In genomic region chr20:35644806-35645205, GRCh38 we compare ENCODE assay signal across 15 cellular contexts. TPM values are rescaled to one million over a fixed set of nuclear protein-coding genes. Genes with fewer than 3 reads are reported as not detected.
DNase-seq lines count a peak whose midpoint lies in the region; ATAC-seq and TF ChIP-seq lines count a peak whose summit lies in the region.
"Had no signal": no experiment of that assay in that cellular context is flagged by ENCODE, and none has a peak within 500 bp of the region (broad histone marks: within the 10 kb centered on the region; RNA-seq: fewer than 3 reads in every experiment).

No MANE protein-coding gene starts in this region.

- H3K27ac Mint-ChIP-seq in CD4-positive, alpha-beta memory T cell, result peak overlapping the region in 5 of 7 donors; percentile 4 to 90 (median 68)
- H3K27ac Mint-ChIP-seq in GM23338 (no peak overlapping the region), memory B cell (peak overlapping the region; percentile 58)
- peak overlapping the region; percentile 36 for H3K27ac Mint-ChIP-seq in activated naive CD8-positive, alpha-beta T cell
- H3K27ac Mint-ChIP-seq: B cell had no signal

- intact Hi-C loops in CD4-positive, alpha-beta memory T cell (cut with micrococcal nuclease), result no loop called here

- no peaks in the 10 kb centered on the region for H3K9me2 ChIP-seq in GM23338 (ENCODE audit: insufficient read depth)

- no peak overlapping the region for H3K4me3 Mint-ChIP-seq in CD4-positive, alpha-beta memory T cell
- H3K4me3 Mint-ChIP-seq in GM23338 (no peak overlapping the region), memory B cell (no peak overlapping the region)
- H3K4me3 Mint-ChIP-seq in activated naive CD8-positive, alpha-beta T cell, result no peak overlapping the region
- H3K4me3 Mint-ChIP-seq: B cell had no signal

- H3K36me3 Mint-ChIP-seq in CD4-positive, alpha-beta memory T cell, result peaks cover 4 to 20% of the 10 kb centered on the region in 2 donors
- peaks cover 2% of the 10 kb centered on the region; the same call in 1 of the 3 replicates for H3K36me3 Mint-ChIP-seq in GM23338 (ENCODE audit: low read depth)
- no peaks in the 10 kb centered on the region for H3K36me3 Mint-ChIP-seq in activated naive CD8-positive, alpha-beta T cell
- H3K36me3 Mint-ChIP-seq in memory B cell, result peaks cover 5% of the 10 kb centered on the region

- H3K4me2 ChIP-seq in GM23338, result no peak overlapping the region

- TF ChIP-seq CTCF in GM23338 (conservative IDR thresholded peaks at IDR 0.05; ENCODE audit: low read depth in 2 of 2), result no peak

- CTCF ChIA-PET in CD4-positive, alpha-beta memory T cell (lab: Charles Lee; ENCODE audit: partially characterized antibody), result no interaction called here

- H4K20me1 ChIP-seq in GM23338 (replicated peaks; ENCODE audit: insufficient read depth), result peaks cover 83% of the 10 kb centered on the region

- H3K27me3 ChIP-seq in CD4-positive, alpha-beta memory T cell (ENCODE audit: insufficient read depth, low read length), result no peaks in the 10 kb centered on the region
- H3K27me3 ChIP-seq in GM23338 (ENCODE audit: insufficient read depth), result no peaks in the 10 kb centered on the region

- H3K79me2 ChIP-seq in GM23338 (replicated peaks; ENCODE audit: insufficient read depth), result peaks cover 99% of the 10 kb centered on the region

- H3F3A ChIP-seq in GM23338 (replicated peaks; ENCODE audit: low read depth), result 0 out of 2 replicates have a peak, but pooled peaks cover 3% of the 10 kb centered on the region

- H3K27me3 Mint-ChIP-seq in CD4-positive, alpha-beta memory T cell, result no peaks in the 10 kb centered on the region
- no peaks in the 10 kb centered on the region for H3K27me3 Mint-ChIP-seq in GM23338 (ENCODE audit: insufficient read depth, low read depth, poor library complexity)
- no peaks in the 10 kb centered on the region for H3K27me3 Mint-ChIP-seq in activated naive CD8-positive, alpha-beta T cell
- H3K27me3 Mint-ChIP-seq in memory B cell, result no peaks in the 10 kb centered on the region
- H3K27me3 Mint-ChIP-seq: B cell had no signal

- no peaks in the 10 kb centered on the region for H3K9me3 Mint-ChIP-seq in CD4-positive, alpha-beta memory T cell
- H3K9me3 Mint-ChIP-seq in GM23338 (no peaks in the 10 kb centered on the region), memory B cell (no peaks in the 10 kb centered on the region)
- no peaks in the 10 kb centered on the region for H3K9me3 Mint-ChIP-seq in activated naive CD8-positive, alpha-beta T cell (ENCODE audit: low read depth)

- H3K4me3 ChIP-seq in CD4-positive, alpha-beta memory T cell (ENCODE audit: low read length in 2 of 2), result no peak overlapping the region
- H3K4me3 ChIP-seq in GM23338, result no peak overlapping the region
- H3K4me3 ChIP-seq: HAP-1 had no signal

- peaks cover 48% of the 10 kb centered on the region for H3K4me1 ChIP-seq in CD4-positive, alpha-beta memory T cell (ENCODE audit: insufficient read depth, low read length)
- H3K4me1 ChIP-seq in GM23338 (ENCODE audit: insufficient read depth), result peaks cover 19% of the 10 kb centered on the region; the same call in 1 of the 2 replicates

- peaks cover 67 to 95% (median 79%) of the 10 kb centered on the region in 4 donors for H3K4me1 Mint-ChIP-seq in CD4-positive, alpha-beta memory T cell
- H3K4me1 Mint-ChIP-seq in GM23338 (peaks cover 38% of the 10 kb centered on the region), memory B cell (peaks cover 37% of the 10 kb centered on the region)
- peaks cover 88% of the 10 kb centered on the region for H3K4me1 Mint-ChIP-seq in activated naive CD8-positive, alpha-beta T cell (ENCODE audit: low read depth)

- POLR2A ChIA-PET in CD4-positive, alpha-beta memory T cell (lab: Charles Lee; ENCODE audit: partially characterized antibody), result interaction anchor here (0.7 to 1.2 kb wide), 2 partner anchors 12 to 19 kb away, joined by 3 to 5 read pairs; no protein-coding TSS in a partner anchor

- no peaks in the 10 kb centered on the region for H3K9me3 ChIP-seq in CD4-positive, alpha-beta memory T cell (ENCODE audit: control insufficient read depth in 1 of 2, low read length in 2 of 2)
- H3K9me3 ChIP-seq: HAP-1 had no signal

- H3K36me3 ChIP-seq in CD4-positive, alpha-beta memory T cell (ENCODE audit: insufficient read depth, low read length), result no peaks in the 10 kb centered on the region
- no peaks in the 10 kb centered on the region for H3K36me3 ChIP-seq in GM23338 (ENCODE audit: insufficient read depth)

- H3K27ac ChIP-seq in CD4-positive, alpha-beta memory T cell (ENCODE audit: low read depth, low read length), result no peak overlapping the region
- H3K27ac ChIP-seq in GM23338 (ENCODE audit: low read depth), result peak overlapping the region; percentile 72; the same call in 1 of the 2 replicates

- no peak overlapping the region for H2AFZ ChIP-seq in GM23338

- DNase-seq in CD4-positive, alpha-beta memory T cell, result no peak
- DNase-seq in GM23338 (ENCODE audit: low spot score), result no peak
- no peak for DNase-seq in memory B cell (ENCODE audit: low spot score in 2 of 2)
- no peak for DNase-seq in NCI-H526 treated with DMSO at 0.1 percent for 48 hours (lab: John Stamatoyannopoulos, UW)
- no peak for DNase-seq in NCI-H82 (lab: John Stamatoyannopoulos, UW)
- no peak for DNase-seq in stimulated activated naive CD4-positive, alpha-beta T cell treated with Interleukin-2 at 50 U/mL for 16 hours (lab: John Stamatoyannopoulos, UW)
- DNase-seq: NCI-H1105 treated with DMSO at 0.1 percent for 48 hours, NCI-H187, NCI-H748 treated with DMSO at 0.1 percent for 48 hours, Right ventricle myocardium superior had no signal

- ATAC-seq in GM23338 (no peak), memory B cell (ENCODE audit: low read depth) (no peak), GM18498 (IDR thresholded peaks at IDR 0.05; ENCODE audit: unreplicated experiment) (no peak)
- ATAC-seq: Panc1 had no signal

TF ChIP-seq in GM23338, 12 proteins besides CTCF, POLR2A, EP300 and RAD21 (continues in another document):
- TF ChIP-seq STAT1 (IDR thresholded peaks at IDR 0.05; ENCODE audit: unreplicated experiment), result no peak
- TF ChIP-seq NANOG (IDR thresholded peaks at IDR 0.05; ENCODE audit: borderline replicate concordance), result no peak
- TF ChIP-seq EZH2phosphoT487 (IDR thresholded peaks at IDR 0.05; ENCODE audit: unreplicated experiment), result no peak
- no peak for TF ChIP-seq ZNF331 (CRISPR knock-in tag; IDR thresholded peaks at IDR 0.05; ENCODE audit: low read depth)
- TF ChIP-seq, protein P1, sequence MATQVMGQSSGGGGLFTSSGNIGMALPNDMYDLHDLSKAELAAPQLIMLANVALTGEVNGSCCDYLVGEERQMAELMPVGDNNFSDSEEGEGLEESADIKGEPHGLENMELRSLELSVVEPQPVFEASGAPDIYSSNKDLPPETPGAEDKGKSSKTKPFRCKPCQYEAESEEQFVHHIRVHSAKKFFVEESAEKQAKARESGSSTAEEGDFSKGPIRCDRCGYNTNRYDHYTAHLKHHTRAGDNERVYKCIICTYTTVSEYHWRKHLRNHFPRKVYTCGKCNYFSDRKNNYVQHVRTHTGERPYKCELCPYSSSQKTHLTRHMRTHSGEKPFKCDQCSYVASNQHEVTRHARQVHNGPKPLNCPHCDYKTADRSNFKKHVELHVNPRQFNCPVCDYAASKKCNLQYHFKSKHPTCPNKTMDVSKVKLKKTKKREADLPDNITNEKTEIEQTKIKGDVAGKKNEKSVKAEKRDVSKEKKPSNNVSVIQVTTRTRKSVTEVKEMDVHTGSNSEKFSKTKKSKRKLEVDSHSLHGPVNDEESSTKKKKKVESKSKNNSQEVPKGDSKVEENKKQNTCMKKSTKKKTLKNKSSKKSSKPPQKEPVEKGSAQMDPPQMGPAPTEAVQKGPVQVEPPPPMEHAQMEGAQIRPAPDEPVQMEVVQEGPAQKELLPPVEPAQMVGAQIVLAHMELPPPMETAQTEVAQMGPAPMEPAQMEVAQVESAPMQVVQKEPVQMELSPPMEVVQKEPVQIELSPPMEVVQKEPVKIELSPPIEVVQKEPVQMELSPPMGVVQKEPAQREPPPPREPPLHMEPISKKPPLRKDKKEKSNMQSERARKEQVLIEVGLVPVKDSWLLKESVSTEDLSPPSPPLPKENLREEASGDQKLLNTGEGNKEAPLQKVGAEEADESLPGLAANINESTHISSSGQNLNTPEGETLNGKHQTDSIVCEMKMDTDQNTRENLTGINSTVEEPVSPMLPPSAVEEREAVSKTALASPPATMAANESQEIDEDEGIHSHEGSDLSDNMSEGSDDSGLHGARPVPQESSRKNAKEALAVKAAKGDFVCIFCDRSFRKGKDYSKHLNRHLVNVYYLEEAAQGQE (IDR thresholded peaks at IDR 0.05; ENCODE audit: unreplicated experiment), result no peak
- TF ChIP-seq JUNB (IDR thresholded peaks at IDR 0.05; ENCODE audit: unreplicated experiment), result no peak
- no peak for TF ChIP-seq ZNF114 (CRISPR knock-in tag; IDR thresholded peaks at IDR 0.05)
- no peak for TF ChIP-seq EZH2 (IDR thresholded peaks at IDR 0.05; ENCODE audit: low read depth, unreplicated experiment)

RNA-seq across cellular contexts. Expression of gene CPNE1, which starts 19.9 kb away (rescaled TPM):
- 100 to 1,000 TPM; 316 to 353 TPM for total RNA-seq in CD4-positive, alpha-beta memory T cell
- polyA plus RNA-seq in CD4-positive, alpha-beta memory T cell, result 100 to 1,000 TPM; 305 to 343 TPM
- total RNA-seq in GM23338 (2014; rRNA removed; shearing (Covaris generic)), result 158 and 189 TPM in 2 replicates
- polyA plus RNA-seq in GM23338 (2016; fragmentation: Nextera tagmentation; extraction: Ambion mirVana), result 196 and 221 TPM in 2 replicates

RNA-seq across cellular contexts. Expression of gene RBM12, which starts 19.9 kb away (rescaled TPM):
- 100 to 1,000 TPM; 129 to 138 TPM for total RNA-seq in CD4-positive, alpha-beta memory T cell
- polyA plus RNA-seq in CD4-positive, alpha-beta memory T cell, result 10 to 100 TPM; 29.9 to 52.8 TPM
- 81.3 and 82.2 TPM in 2 replicates for total RNA-seq in GM23338 (2014; rRNA removed; shearing (Covaris generic))
- 21.0 and 22.3 TPM in 2 replicates for polyA plus RNA-seq in GM23338 (2016; fragmentation: Nextera tagmentation; extraction: Ambion mirVana)

RNA-seq across cellular contexts. Expression of gene SPAG4, which starts 29.2 kb away (rescaled TPM):
- total RNA-seq in CD4-positive, alpha-beta memory T cell, result 1 to 10 TPM in 1 of 2 experiments, under 1 TPM in 1; 0.47 to 1.3 TPM
- polyA plus RNA-seq in CD4-positive, alpha-beta memory T cell, result under 1 TPM; 0.69 to 0.79 TPM
- 0.39 and 2.7 TPM in 2 replicates for total RNA-seq in GM23338 (2014; rRNA removed; shearing (Covaris generic))
- polyA plus RNA-seq in GM23338 (2016; fragmentation: Nextera tagmentation; extraction: Ambion mirVana), result 2.9 and 3.8 TPM in 2 replicates

RNA-seq across cellular contexts. Expression of gene NFS1, which starts 54.3 kb away (rescaled TPM):
- total RNA-seq in CD4-positive, alpha-beta memory T cell, result 10 to 100 TPM; 30.3 to 33.6 TPM
- 10 to 100 TPM in 1 of 2 donors, 1 to 10 TPM in 1; 6.3 to 28.3 TPM for polyA plus RNA-seq in CD4-positive, alpha-beta memory T cell
- 35.7 and 45.9 TPM in 2 replicates for total RNA-seq in GM23338 (2014; rRNA removed; shearing (Covaris generic))
- polyA plus RNA-seq in GM23338 (2016; fragmentation: Nextera tagmentation; extraction: Ambion mirVana), result 19.7 and 22.8 TPM in 2 replicates

RNA-seq across cellular contexts. Expression of gene ROMO1, which starts 54.4 kb away (rescaled TPM):
- total RNA-seq in CD4-positive, alpha-beta memory T cell, result 10 to 100 TPM; 38.4 to 43.8 TPM
- 100 to 1,000 TPM; 273 to 335 TPM for polyA plus RNA-seq in CD4-positive, alpha-beta memory T cell
- total RNA-seq in GM23338 (2014; rRNA removed; shearing (Covaris generic)), result 127 and 152 TPM in 2 replicates
- polyA plus RNA-seq in GM23338 (2016; fragmentation: Nextera tagmentation; extraction: Ambion mirVana), result 881 and 947 TPM in 2 replicates
